In the genomic region with DNA sequence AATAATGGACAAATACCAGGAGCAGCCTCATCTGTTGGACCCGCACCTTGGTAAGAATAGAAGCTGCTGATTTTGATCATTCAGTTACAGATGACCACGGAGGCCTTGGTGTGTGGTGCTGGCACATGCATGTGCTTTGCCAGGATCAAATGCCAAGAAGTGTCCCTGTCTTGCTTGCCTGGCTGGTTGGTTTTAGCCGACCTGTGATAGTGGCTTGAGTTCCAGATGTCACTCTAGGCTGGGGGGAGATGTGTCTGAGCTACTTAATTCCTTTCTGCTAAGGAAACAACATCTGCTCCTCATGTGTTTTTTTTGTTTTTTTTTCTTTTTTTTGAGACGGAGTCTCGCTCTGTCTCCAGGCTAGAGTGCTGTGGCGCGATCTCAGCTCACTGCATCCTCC, we compare ENCODE assay signal across 20 cellular contexts.
"Had no signal": no experiment of that assay in that cellular context is flagged by ENCODE, and none has a peak within 500 bp of the region (broad histone marks: within the 10 kb centered on the region; RNA-seq: fewer than 3 reads in every experiment).

No MANE protein-coding gene starts in this region.

- DNase-seq: activated CD4-positive, alpha-beta T cell treated with anti-CD3 and anti-CD28 coated beads, Interleukin-2, amount 10 ng/mL, durations not matched to agents 24 days and 14 days; activated CD4-positive, CD25-positive, alpha-beta regulatory T cell; activated CD8-positive, alpha-beta memory T cell treated with anti-CD3 and anti-CD28 coated beads, Interleukin-2, amount 50 U/mL, for 4 hours; activated CD8-positive, alpha-beta T cell treated with anti-CD3 and anti-CD28 coated beads, Interleukin-2, amount 10 ng/mL, durations not matched to agents 7 days and 5 days; activated gamma-delta T cell treated with Interleukin-2 at 50 U/mL for 16 hours; amniotic stem cell; colonic mucosa; kidney; left lung; naive thymus-derived CD8-positive, alpha-beta T cell; nucleus accumbens; right cardiac atrium; stimulated activated CD4-positive, alpha-beta T cell treated with anti-CD3 and anti-CD28 coated beads, Interleukin-15, amount 100 ng/mL, for 24 hours; stimulated activated CD4-positive, alpha-beta T cell treated with anti-CD3 and anti-CD28 coated beads, Interleukin-4, amount 100 ng/mL, for 24 hours; stimulated activated naive CD8-positive, alpha-beta T cell treated with anti-CD3 and anti-CD28 coated beads, Interleukin-15, Interleukin-2, amounts not matched to agents 100 U/mL and 50 U/mL, for 24 hours; trophoblast cell had no signal

- H3K27me3 Mint-ChIP-seq: activated CD4-positive, alpha-beta T cell treated with anti-CD3 and anti-CD28 coated beads, Interleukin-2, amount 10 ng/mL, durations not matched to agents 24 days and 14 days; activated naive CD8-positive, alpha-beta T cell; naive thymus-derived CD8-positive, alpha-beta T cell; progenitor cell of endocrine pancreas had no signal

- H3K27ac Mint-ChIP-seq: activated CD4-positive, alpha-beta T cell treated with anti-CD3 and anti-CD28 coated beads, Interleukin-2, amount 10 ng/mL, durations not matched to agents 24 days and 14 days; activated CD8-positive, alpha-beta T cell treated with anti-CD3 and anti-CD28 coated beads, Interleukin-2, amount 10 ng/mL, durations not matched to agents 7 days and 5 days; activated naive CD8-positive, alpha-beta T cell; progenitor cell of endocrine pancreas had no signal

- H3K4me3 Mint-ChIP-seq: activated CD4-positive, alpha-beta T cell treated with anti-CD3 and anti-CD28 coated beads, Interleukin-2, amount 10 ng/mL, durations not matched to agents 24 days and 14 days; activated CD8-positive, alpha-beta T cell treated with anti-CD3 and anti-CD28 coated beads, Interleukin-2, amount 10 ng/mL, durations not matched to agents 7 days and 5 days; activated naive CD8-positive, alpha-beta T cell had no signal

- ATAC-seq: activated CD8-positive, alpha-beta T cell treated with anti-CD3 and anti-CD28 coated beads, Interleukin-2, amount 10 ng/mL, durations not matched to agents 7 days and 5 days; left lung; naive thymus-derived CD8-positive, alpha-beta T cell; right cardiac atrium; stimulated activated naive CD8-positive, alpha-beta T cell treated with anti-CD3 and anti-CD28 coated beads, Interleukin-15, Interleukin-2, amounts not matched to agents 100 U/mL and 50 U/mL, for 24 hours had no signal

- H3K9me3 Mint-ChIP-seq: activated CD4-positive, alpha-beta T cell treated with anti-CD3 and anti-CD28 coated beads, Interleukin-2, amount 10 ng/mL, durations not matched to agents 24 days and 14 days; naive thymus-derived CD8-positive, alpha-beta T cell had no signal

- H3K4me3 ChIP-seq: colonic mucosa, hepatocyte, left lung, skin epidermis had no signal
